Comparison of ENCODE assay signal across 22 cellular contexts in genomic region chr18:31565782-31566512, GRCh38. TPM values are rescaled to one million over a fixed set of nuclear protein-coding genes. Genes with fewer than 3 reads are reported as not detected.
A peak's percentile ranks its signal among the peaks of the same experiment; 100 is the strongest.
DNase-seq lines count a peak whose midpoint lies in the region; ATAC-seq, FAIRE-seq and TF ChIP-seq lines count a peak whose summit lies in the region.
"Had no signal": no experiment of that assay in that cellular context is flagged by ENCODE, and none has a peak within 500 bp of the region (broad histone marks: within the 10 kb centered on the region; RNA-seq: fewer than 3 reads in every experiment).

No MANE protein-coding gene starts in this region.

- H3K9me3 ChIP-seq in Karpas-422 (ENCODE audit: low read length) (no peaks in the 10 kb centered on the region), GM12878 (replicated peaks; ENCODE audit: control insufficient read depth, insufficient read depth, low read length) (no peaks in the 10 kb centered on the region), parathyroid adenoma (ENCODE audit: control insufficient read depth, low read length) (no peaks in the 10 kb centered on the region), tibial nerve (no peaks in the 10 kb centered on the region), MM.1S (replicated peaks; ENCODE audit: insufficient read depth, low read length) (no peaks in the 10 kb centered on the region)

- H2AFZ ChIP-seq in Karpas-422 (ENCODE audit: low read length) = 0 out of 2 replicates have a peak overlapping the region, but pooled peaks have one; percentile 14
- H2AFZ ChIP-seq in GM12878 (ENCODE audit: control insufficient read depth, low read depth, low read length) = no peak overlapping the region; the same call in 1 of the 2 replicates
- peak overlapping the region; percentile 63 for H2AFZ ChIP-seq in parathyroid adenoma
- H2AFZ ChIP-seq in MM.1S (ENCODE audit: low read length) = no peak overlapping the region
- H2AFZ ChIP-seq: PC-9 had no signal

- DNase-seq in Karpas-422 (no peak), GM12878 (ENCODE audit: low read depth, low spot score) (no peak), left colon (no peak), tibial nerve (ENCODE audit: low spot score in 2 of 2) (no peak), MM.1S (no peak), WTC11 (ENCODE audit: low spot score) (no peak)
- DNase-seq in activated T-helper 2 cell treated with anti-CD3 and anti-CD28 coated beads, Interferon-gamma antibody, Interleukin-2, Interleukin-4, amounts not matched to agents 10 μg/mL and 5 μg/mL and 100 μg/mL, durations not matched to agents 14 hours and 24 hours and 36 hours (ENCODE audit: low spot score) = no peak
- DNase-seq: C1 segment of cervical spinal cord; CD8-positive, alpha-beta memory T cell; H7; IMR-90; NCI-H1105; NCI-H2081 treated with DMSO at 0.1 percent for 48 hours; NCI-H748 treated with DMSO at 0.1 percent for 48 hours; PC-9; SIG-M5 had no signal

- H3K9me2 ChIP-seq in Karpas-422 (replicated peaks; ENCODE audit: insufficient read depth, low read length) (no peaks in the 10 kb centered on the region), MM.1S (replicated peaks; ENCODE audit: insufficient read depth, low read length) (no peaks in the 10 kb centered on the region)

- peak; percentile 13; the same call in 1 of the 2 replicates for TF ChIP-seq RAD21 in GM12878 (IDR thresholded peaks at IDR 0.05; ENCODE audit: insufficient read depth, low read depth, low read length)

- SMC1A ChIA-PET in GM12878 (lab: Charles Lee; ENCODE audit: uncharacterized antibody, unreplicated experiment) = interaction anchor here (0.7 to 5.0 kb wide), 5 partner anchors 55 to 153 kb away, joined by 3 to 34 read pairs (median 3); no protein-coding TSS in a partner anchor

- H3K36me3 ChIP-seq in Karpas-422 (ENCODE audit: insufficient read depth, low read length) (no peaks in the 10 kb centered on the region), GM12878 (ENCODE audit: control insufficient read depth in 2 of 2, insufficient read depth in 2 of 2, low read length in 1 of 2) (no peaks in the 10 kb centered on the region), parathyroid adenoma (ENCODE audit: control insufficient read depth, insufficient read depth, low read length) (no peaks in the 10 kb centered on the region), tibial nerve (no peaks in the 10 kb centered on the region), MM.1S (replicated peaks; ENCODE audit: insufficient read depth, low read length) (no peaks in the 10 kb centered on the region)

- ATAC-seq in GM12878 (no peak), left colon (peak; percentile 81), WTC11 (no peak)

- WGBS in GM12878 (ENCODE audit: insufficient coverage, insufficient replicate concordance, low lambda C conversion rate, missing lambda C conversion rate) = 51% methylated on average over 10 of the region's 10 CpGs
- WGBS in tibial nerve, 2 donors = 80% methylated on average over 10 of the region's 10 CpGs

- no peaks in the 10 kb centered on the region for H4K20me1 ChIP-seq in Karpas-422 (ENCODE audit: insufficient read depth, low read depth, low read length)
- H4K20me1 ChIP-seq in GM12878 (ENCODE audit: control insufficient read depth, insufficient read depth) = no peaks in the 10 kb centered on the region
- no peaks in the 10 kb centered on the region for H4K20me1 ChIP-seq in MM.1S (ENCODE audit: insufficient read depth, low read length)

- RAD21 ChIA-PET in GM12878 (lab: Charles Lee; ENCODE audit: unreplicated experiment) = interaction anchor here (0.6 to 1.8 kb wide), 4 partner anchors 10 to 570 kb away, joined by 3 to 10 read pairs (median 4); no protein-coding TSS in a partner anchor

- H3K4me1 ChIP-seq in Karpas-422 (ENCODE audit: low read length) (peaks cover 12% of the 10 kb centered on the region), GM12878 (ENCODE audit: control insufficient read depth, insufficient read depth, low read length) (no peaks in the 10 kb centered on the region), parathyroid adenoma (peaks cover 41% of the 10 kb centered on the region), tibial nerve (no peaks in the 10 kb centered on the region), MM.1S (ENCODE audit: low read length) (no peaks in the 10 kb centered on the region)

- H3K4me2 ChIP-seq in Karpas-422 (ENCODE audit: low read depth, low read length, poor library complexity, severe bottlenecking) (no peak overlapping the region), GM12878 (ENCODE audit: control insufficient read depth, insufficient read depth) (no peak overlapping the region), parathyroid adenoma (ENCODE audit: low read length) (peak overlapping the region; percentile 17), MM.1S (ENCODE audit: low read depth, low read length) (no peak overlapping the region)
- H3K4me2 ChIP-seq: PC-9 had no signal

- no peak overlapping the region for H3K27ac Mint-ChIP-seq in activated T-helper 2 cell treated with anti-CD3 and anti-CD28 coated beads, Interferon-gamma antibody, Interleukin-2, Interleukin-4, amounts not matched to agents 10 μg/mL and 5 μg/mL and 100 μg/mL, durations not matched to agents 14 hours and 24 hours and 36 hours
- no peak overlapping the region for H3K27ac Mint-ChIP-seq in WTC11
- H3K27ac Mint-ChIP-seq: CD8-positive, alpha-beta memory T cell had no signal

- H3K4me1 Mint-ChIP-seq in activated T-helper 2 cell treated with anti-CD3 and anti-CD28 coated beads, Interferon-gamma antibody, Interleukin-2, Interleukin-4, amounts not matched to agents 10 μg/mL and 5 μg/mL and 100 μg/mL, durations not matched to agents 14 hours and 24 hours and 36 hours (ENCODE audit: low read depth) = no peaks in the 10 kb centered on the region
- H3K4me1 Mint-ChIP-seq in WTC11 = peaks cover 12% of the 10 kb centered on the region; the same call in 1 of the 2 replicates
- H3K4me1 Mint-ChIP-seq: CD8-positive, alpha-beta memory T cell had no signal

- CTCF ChIA-PET in GM12878 (lab: Yijun Ruan, JAX) = interaction anchor here (0.7 to 2.4 kb wide), 8 partner anchors 10 to 596 kb away, joined by 3 to 8 read pairs (median 4); no protein-coding TSS in a partner anchor
- CTCF ChIA-PET in WTC11 (lab: Charles Lee) = interaction anchor here (1.5 to 1.6 kb wide), 2 partner anchors 10 to 412 kb away, joined by 4 read pairs; no protein-coding TSS in a partner anchor

- H3K27me3 Mint-ChIP-seq in activated T-helper 2 cell treated with anti-CD3 and anti-CD28 coated beads, Interferon-gamma antibody, Interleukin-2, Interleukin-4, amounts not matched to agents 10 μg/mL and 5 μg/mL and 100 μg/mL, durations not matched to agents 14 hours and 24 hours and 36 hours (ENCODE audit: low read depth) = no peaks in the 10 kb centered on the region
- no peaks in the 10 kb centered on the region for H3K27me3 Mint-ChIP-seq in WTC11 (ENCODE audit: low read depth)

- H3K9ac ChIP-seq in Karpas-422 (ENCODE audit: low read length) (no peak overlapping the region), GM12878 (ENCODE audit: control insufficient read depth, insufficient read depth, low read length) (no peak overlapping the region), parathyroid adenoma (no peak overlapping the region), MM.1S (ENCODE audit: low read length) (no peak overlapping the region)

- TF ChIP-seq POLR2A in GM12878 (IDR thresholded peaks at IDR 0.05; ENCODE audit: low read depth, low read length) (no peak), tibial nerve (IDR thresholded peaks at IDR 0.05) (no peak)

- H3K27ac ChIP-seq in Karpas-422 (ENCODE audit: low read length) (no peak overlapping the region), GM12878 (ENCODE audit: control insufficient read depth, insufficient read depth) (no peak overlapping the region), parathyroid adenoma (peak overlapping the region; percentile 66), tibial nerve (no peak overlapping the region), MM.1S (ENCODE audit: low read length) (no peak overlapping the region)
- H3K27ac ChIP-seq: HL-60, PC-9, RWPE1 had no signal

- intact Hi-C loops in GM12878 (cut with micrococcal nuclease; ENCODE audit: unreplicated experiment) = no loop called here
- intact Hi-C loops in left colon (cut with DNase I, micrococcal nuclease) = no loop called here
- intact Hi-C loops in activated T-helper 2 cell treated with anti-CD3 and anti-CD28 coated beads, Interferon-gamma antibody, Interleukin-2, Interleukin-4, amounts not matched to agents 10 μg/mL and 5 μg/mL and 100 μg/mL, durations not matched to agents 14 hours and 24 hours and 36 hours (cut with micrococcal nuclease) = no loop called here

- no peak overlapping the region for H3K4me3 Mint-ChIP-seq in activated T-helper 2 cell treated with anti-CD3 and anti-CD28 coated beads, Interferon-gamma antibody, Interleukin-2, Interleukin-4, amounts not matched to agents 10 μg/mL and 5 μg/mL and 100 μg/mL, durations not matched to agents 14 hours and 24 hours and 36 hours (ENCODE audit: low read depth)
- no peak overlapping the region for H3K4me3 Mint-ChIP-seq in WTC11
- H3K4me3 Mint-ChIP-seq: CD8-positive, alpha-beta memory T cell had no signal

- no peaks in the 10 kb centered on the region for H3K36me3 Mint-ChIP-seq in activated T-helper 2 cell treated with anti-CD3 and anti-CD28 coated beads, Interferon-gamma antibody, Interleukin-2, Interleukin-4, amounts not matched to agents 10 μg/mL and 5 μg/mL and 100 μg/mL, durations not matched to agents 14 hours and 24 hours and 36 hours (ENCODE audit: low read depth)
- no peaks in the 10 kb centered on the region for H3K36me3 Mint-ChIP-seq in WTC11
- H3K36me3 Mint-ChIP-seq: CD8-positive, alpha-beta memory T cell had no signal

- H3F3A ChIP-seq in MM.1S (ENCODE audit: insufficient read depth, low read length) = no peaks in the 10 kb centered on the region

- no peaks in the 10 kb centered on the region for H3K79me2 ChIP-seq in Karpas-422 (ENCODE audit: low read length)
- H3K79me2 ChIP-seq in GM12878 (ENCODE audit: control insufficient read depth, insufficient read depth, low read length) = no peaks in the 10 kb centered on the region
- H3K79me2 ChIP-seq in parathyroid adenoma = no peaks in the 10 kb centered on the region
- no peaks in the 10 kb centered on the region for H3K79me2 ChIP-seq in MM.1S (ENCODE audit: low read length)

- TF ChIP-seq CTCF in GM12878 (IDR thresholded peaks at IDR 0.05 in 2 of 3, conservative IDR thresholded peaks at IDR 0.05 in 1 of 3; ENCODE audit: control insufficient read depth in 2 of 3, extremely low read depth in 1 of 3, insufficient read depth in 1 of 3, low read depth in 3 of 3, low read length in 3 of 3) (no peak), parathyroid adenoma (IDR thresholded peaks at IDR 0.05) (no peak), tibial nerve (IDR thresholded peaks at IDR 0.05) (no peak), MM.1S (IDR thresholded peaks at IDR 0.05; ENCODE audit: low read length) (no peak), WTC11 (IDR thresholded peaks at IDR 0.05) (no peak)

- H3K27me3 ChIP-seq in Karpas-422 (ENCODE audit: low read length) (no peaks in the 10 kb centered on the region), GM12878 (replicated peaks in 1 of 2; ENCODE audit: control insufficient read depth in 2 of 2, insufficient read depth in 2 of 2, low read length in 1 of 2) (no peaks in the 10 kb centered on the region), parathyroid adenoma (ENCODE audit: control insufficient read depth, insufficient read depth, low read length) (no peaks in the 10 kb centered on the region), tibial nerve (no peaks in the 10 kb centered on the region), MM.1S (replicated peaks; ENCODE audit: insufficient read depth, low read length) (no peaks in the 10 kb centered on the region)

- POLR2A ChIA-PET in GM12878 (lab: Charles Lee) (no interaction called here), WTC11 (lab: Charles Lee) (no interaction called here)

- BruUV-seq in GM12878 (replicated peaks; lab: Mats Ljungman, UMichigan) = no TSS peak

- no peaks in the 10 kb centered on the region for H3K9me3 Mint-ChIP-seq in activated T-helper 2 cell treated with anti-CD3 and anti-CD28 coated beads, Interferon-gamma antibody, Interleukin-2, Interleukin-4, amounts not matched to agents 10 μg/mL and 5 μg/mL and 100 μg/mL, durations not matched to agents 14 hours and 24 hours and 36 hours
- H3K9me3 Mint-ChIP-seq in WTC11 = no peaks in the 10 kb centered on the region
- H3K9me3 Mint-ChIP-seq: CD8-positive, alpha-beta memory T cell had no signal

- no peak overlapping the region for H3K4me3 ChIP-seq in Karpas-422 (ENCODE audit: low read length)
- no peak overlapping the region for H3K4me3 ChIP-seq in GM12878
- no peak overlapping the region for H3K4me3 ChIP-seq in parathyroid adenoma (ENCODE audit: low read depth, low read length)
- no peak overlapping the region for H3K4me3 ChIP-seq in tibial nerve
- H3K4me3 ChIP-seq in MM.1S (ENCODE audit: low read length) = no peak overlapping the region
- H3K4me3 ChIP-seq: PC-9 had no signal

- TF ChIP-seq EP300 in GM12878 (IDR thresholded peaks at IDR 0.05; ENCODE audit: borderline replicate concordance in 1 of 2, control insufficient read depth in 1 of 2, low read depth in 2 of 2, low read length in 2 of 2) (no peak), tibial nerve (IDR thresholded peaks at IDR 0.05) (no peak)

- in situ Hi-C loops in GM12878 (cut with MboI) = no loop called here

- FAIRE-seq in GM12878 (lab: Jason Lieb, UNC) = no peak

RNA-seq across cellular contexts. Expression of gene TTR, which starts 25.7 kb away (rescaled TPM):
- not detected in 2 replicates for total RNA-seq in Karpas-422 (2014; rRNA removed; shearing (Covaris generic); ENCODE audit: low replicate concordance)
- total RNA-seq in GM12878 (2013; cell fraction: nucleolus; rRNA removed) = not detected in 2 replicates
- total RNA-seq in GM12878 (2014; rRNA removed) = not detected in 2 replicates
- not detected in 2 replicates for total RNA-seq in GM12878 (2014; rRNA removed; fragmentation: Illumina TruSeq; extraction: Trizol)
- 0.93 and 1.2 TPM in 2 replicates for total RNA-seq in GM12878 (2021)
- not detected for polyA plus RNA-seq in GM12878 (2011; ENCODE audit: low read depth)
- not detected in 2 replicates for polyA plus RNA-seq in GM12878 (2011; rRNA removed)
- not detected in 2 replicates for polyA plus RNA-seq in GM12878 (2011; cell fraction: cytosol; rRNA removed)
- polyA plus RNA-seq in GM12878 (2011; cell fraction: nucleus; rRNA removed) = not detected in 2 replicates
- not detected in 2 replicates for polyA plus RNA-seq in GM12878 (2012)
- not detected in 2 replicates for polyA plus RNA-seq in GM12878 (2014; fragmentation: Illumina TruSeq; extraction: Trizol)
- polyA plus RNA-seq in GM12878 (2014; fragmentation: Nextera tagmentation; extraction: Ambion mirVana) = under 1 TPM in 1 of 2 experiments, not detected in 1; 0.05 TPM
- polyA plus RNA-seq in GM12878 (2014; rRNA removed) = not detected in 2 replicates
- not detected for polyA plus RNA-seq in GM12878 (2016; fragmentation: Nextera tagmentation; extraction: Ambion mirVana)
- polyA minus RNA-seq in GM12878 (2011; rRNA and poly(A)+ RNA removed) = not detected in 2 replicates
- polyA minus RNA-seq in GM12878 (2011; cell fraction: cytosol; rRNA and poly(A)+ RNA removed) = not detected in 2 replicates
- polyA minus RNA-seq in GM12878 (2011; cell fraction: nucleus; rRNA and poly(A)+ RNA removed) = not detected in 2 replicates
- 1 to 10 TPM; 1.2 to 1.9 TPM for total RNA-seq in left colon
- not detected in 2 replicates for total RNA-seq in activated T-helper 2 cell treated with anti-CD3 and anti-CD28 coated beads, Interferon-gamma antibody, Interleukin-2, Interleukin-4, amounts not matched to agents 10 μg/mL and 5 μg/mL and 100 μg/mL, durations not matched to agents 14 hours and 24 hours and 36 hours
- not detected for total RNA-seq in tibial nerve
- total RNA-seq in WTC11 (2021) = 1.0 to 1.7 TPM (median 1.3 TPM) in 3 replicates
- total RNA-seq: CD8-positive, alpha-beta memory T cell; H7; HT1080; IMR-90; LHCN-M2; NCI-H460; PC-9 had no signal
- polyA plus RNA-seq: CD8-positive, alpha-beta memory T cell; IMR-90 had no signal

Comparison
In these comparisons a context has a peak if more than half of its experiments do, and no peak if none do; other contexts are left out.
1. H2AFZ ChIP-seq: peak in Karpas-422 (single experiment) and parathyroid adenoma (single experiment); none in GM12878 (single experiment) and MM.1S (single experiment).